Comparison of ENCODE assay signal across 8 cellular contexts in genomic region chr5:36690041-36690941, GRCh38.
A peak's percentile ranks its signal among the peaks of the same experiment; 100 is the strongest.
DNase-seq lines count a peak whose midpoint lies in the region; ATAC-seq and TF ChIP-seq lines count a peak whose summit lies in the region.

No MANE protein-coding gene starts in this region.

- H3K27ac ChIP-seq in AG04450 (ENCODE audit: low read depth, low read length) = no peak overlapping the region

- peak; percentile 72 for ATAC-seq in GM18868 (IDR thresholded peaks at IDR 0.05; ENCODE audit: unreplicated experiment)
- ATAC-seq in HG03103 (IDR thresholded peaks at IDR 0.05; ENCODE audit: low read depth, unreplicated experiment) = peak; percentile 68

- POLR2A ChIA-PET in AG04450 (lab: Yijun Ruan, JAX) = no interaction called here

- H3K4me3 ChIP-seq in AG04450 (ENCODE audit: low read depth, low read length) = peak overlapping the region; percentile 64
- H3K4me3 ChIP-seq in choroid plexus epithelial cell (ENCODE audit: low read depth, low read length) = peak overlapping the region; percentile 68

- no peaks in the 10 kb centered on the region for H3K9me3 ChIP-seq in AG04450 (ENCODE audit: control insufficient read depth, insufficient read depth, low read length)

- no peaks in the 10 kb centered on the region for H3K27me3 ChIP-seq in AG04450 (ENCODE audit: control insufficient read depth, insufficient read depth, low read length)

- TF ChIP-seq CTCF in AG04450 (IDR thresholded peaks at IDR 0.05; ENCODE audit: low read depth, low read length) (peak; percentile 97), choroid plexus epithelial cell (conservative IDR thresholded peaks at IDR 0.05; ENCODE audit: low read depth, low read length) (peak; percentile 94)

- DNase-seq in AG04450 (ENCODE audit: low read depth, low spot score) (peak; percentile 33), NCI-H2196 treated with DMSO at 0.1 percent for 48 hours (lab: John Stamatoyannopoulos, UW; ENCODE audit: unreplicated experiment) (peak; percentile 19), choroid plexus epithelial cell (ENCODE audit: low read depth) (peak; percentile 81), kidney glomerular epithelial cell (lab: John Stamatoyannopoulos, UW) (peak; percentile 78)
- peak; percentile 63 for DNase-seq in activated CD4-positive, CD25-positive, alpha-beta regulatory T cell treated with anti-CD3 and anti-CD28 coated beads, Interleukin-2, amount 50 U/mL, for 72 hours
- peak; percentile 22 to 57 for DNase-seq in stimulated activated CD4-positive, alpha-beta T cell treated with anti-CD3 and anti-CD28 coated beads, Interleukin-15, amount 100 ng/mL, for 1 hour (ENCODE audit: low read depth in 1 of 2, low spot score in 1 of 2)

- CTCF ChIA-PET in AG04450 (lab: Charles Lee) = interaction anchor here (0.6 to 7.9 kb wide), 33 partner anchors 10 to 489 kb away, joined by 3 to 165 read pairs (median 5); partner anchors contain the start of gene NADK2

Comparison
In these comparisons a context has a peak if more than half of its experiments do, and no peak if none do; other contexts are left out.
1. DNase-seq: peak in every context shown above with its lines; median percentile 81 in choroid plexus epithelial cell; 78 in kidney glomerular epithelial cell; 63 in activated CD4-positive, CD25-positive, alpha-beta regulatory T cell treated with anti-CD3 and anti-CD28 coated beads, Interleukin-2, amount 50 U/mL, for 72 hours; 40 in stimulated activated CD4-positive, alpha-beta T cell treated with anti-CD3 and anti-CD28 coated beads, Interleukin-15, amount 100 ng/mL, for 1 hour; 33 in AG04450; 19 in NCI-H2196 treated with DMSO at 0.1 percent for 48 hours.